Comparison of ENCODE assay signal across 9 cellular contexts in genomic region chrX:55490121-55490520, GRCh38. TPM values are rescaled to one million over a fixed set of nuclear protein-coding genes. Genes with fewer than 3 reads are reported as not detected.
DNase-seq lines count a peak whose midpoint lies in the region; ATAC-seq and TF ChIP-seq lines count a peak whose summit lies in the region.
"Had no signal": no experiment of that assay in that cellular context is flagged by ENCODE, and none has a peak within 500 bp of the region (broad histone marks: within the 10 kb centered on the region; RNA-seq: fewer than 3 reads in every experiment).

No MANE protein-coding gene starts in this region.

- H3K27me3 Mint-ChIP-seq in activated CD8-positive, alpha-beta T cell treated with anti-CD3 and anti-CD28 coated beads, Interleukin-2, amount 10 ng/mL, durations not matched to agents 7 days and 5 days (ENCODE audit: low read depth): no peaks in the 10 kb centered on the region

- H2AFZ ChIP-seq in hepatocyte (peak overlapping the region; percentile 77), smooth muscle cell (ENCODE audit: low read depth) (peak overlapping the region; percentile 94)

- 74% methylated on average over 4 of the region's 4 CpGs for WGBS in hepatocyte (ENCODE audit: low lambda C conversion rate, missing lambda C conversion rate)
- WGBS in smooth muscle cell (ENCODE audit: low lambda C conversion rate): 61% methylated on average over 4 of the region's 4 CpGs

- no peak for DNase-seq in activated CD8-positive, alpha-beta T cell treated with anti-CD3 and anti-CD28 coated beads, Interleukin-2, amount 10 ng/mL, durations not matched to agents 7 days and 5 days
- DNase-seq in hepatocyte (ENCODE audit: low spot score) (no peak), smooth muscle cell (lab: John Stamatoyannopoulos, UW; ENCODE audit: unreplicated experiment) (no peak), mesenteric fat pad (ENCODE audit: low spot score) (no peak), amygdala (lab: John Stamatoyannopoulos, UW) (no peak), DMS53 treated with DMSO at 0.1 percent for 48 hours (lab: John Stamatoyannopoulos, UW; ENCODE audit: unreplicated experiment) (no peak)
- DNase-seq: NCI-H748 treated with DMSO at 0.1 percent for 48 hours had no signal

- no peaks in the 10 kb centered on the region for H3K9me3 Mint-ChIP-seq in activated CD8-positive, alpha-beta T cell treated with anti-CD3 and anti-CD28 coated beads, Interleukin-2, amount 10 ng/mL, durations not matched to agents 7 days and 5 days (ENCODE audit: insufficient read depth)

- H3K4me3 ChIP-seq in HEK293 (ENCODE audit: low read depth, low read length): no peak overlapping the region
- H3K4me3 ChIP-seq in hepatocyte: peak overlapping the region; percentile 68
- H3K4me3 ChIP-seq in smooth muscle cell: peak overlapping the region; percentile 71

- H3K27ac ChIP-seq in HEK293 (ENCODE audit: extremely low read depth, low read depth, low read length) (no peak overlapping the region), hepatocyte (peak overlapping the region; percentile 99), smooth muscle cell (ENCODE audit: low read depth) (peak overlapping the region; percentile 77)

- peaks cover 2% of the 10 kb centered on the region for H3K36me3 Mint-ChIP-seq in activated CD8-positive, alpha-beta T cell treated with anti-CD3 and anti-CD28 coated beads, Interleukin-2, amount 10 ng/mL, durations not matched to agents 7 days and 5 days (ENCODE audit: low read depth)

- H3F3A ChIP-seq in smooth muscle cell (ENCODE audit: low read depth): no peaks in the 10 kb centered on the region

- H3K4me2 ChIP-seq in hepatocyte (peak overlapping the region; percentile 84), smooth muscle cell (peak overlapping the region; percentile 89)

- CTCF ChIA-PET in HEK293 (lab: Yijun Ruan, JAX): interaction anchor here (0.5 kb wide), 1 partner anchor 315 kb away, joined by 3 read pairs; no protein-coding TSS in a partner anchor
- CTCF ChIA-PET in activated CD8-positive, alpha-beta T cell treated with anti-CD3 and anti-CD28 coated beads, Interleukin-2, amount 10 ng/mL, durations not matched to agents 7 days and 5 days (lab: Charles Lee): no interaction called here

- H3K79me2 ChIP-seq in hepatocyte (no peaks in the 10 kb centered on the region), smooth muscle cell (ENCODE audit: low read depth) (no peaks in the 10 kb centered on the region)

- TF ChIP-seq CTCF in HEK293 (tag by site-specific recombination; IDR thresholded peaks at IDR 0.05) (no peak), hepatocyte (IDR thresholded peaks at IDR 0.05; ENCODE audit: poor library complexity) (no peak), smooth muscle cell (IDR thresholded peaks at IDR 0.05; ENCODE audit: borderline replicate concordance, insufficient read depth, poor library complexity, severe bottlenecking) (no peak)

- H4K20me1 ChIP-seq in hepatocyte (ENCODE audit: insufficient read depth, poor library complexity, severe bottlenecking): no peaks in the 10 kb centered on the region
- no peaks in the 10 kb centered on the region for H4K20me1 ChIP-seq in smooth muscle cell (ENCODE audit: low read depth)

- POLR2A ChIA-PET in HEK293 (lab: Yijun Ruan, JAX): no interaction called here
- POLR2A ChIA-PET in activated CD8-positive, alpha-beta T cell treated with anti-CD3 and anti-CD28 coated beads, Interleukin-2, amount 10 ng/mL, durations not matched to agents 7 days and 5 days (lab: Charles Lee): no interaction called here

- H3K9me2 ChIP-seq in hepatocyte (replicated peaks; ENCODE audit: insufficient read depth): no peaks in the 10 kb centered on the region

- no peak for ATAC-seq in activated CD8-positive, alpha-beta T cell treated with anti-CD3 and anti-CD28 coated beads, Interleukin-2, amount 10 ng/mL, durations not matched to agents 7 days and 5 days
- no peak for ATAC-seq in GM21737 (IDR thresholded peaks at IDR 0.05; ENCODE audit: unreplicated experiment)

- peak overlapping the region; percentile 96 for H3K27ac Mint-ChIP-seq in activated CD8-positive, alpha-beta T cell treated with anti-CD3 and anti-CD28 coated beads, Interleukin-2, amount 10 ng/mL, durations not matched to agents 7 days and 5 days

- H3K4me1 ChIP-seq in HEK293 (ENCODE audit: control insufficient read depth, insufficient read depth, low read length) (no peaks in the 10 kb centered on the region), hepatocyte (ENCODE audit: insufficient read depth) (peaks cover 8% of the 10 kb centered on the region), smooth muscle cell (ENCODE audit: low read depth) (no peaks in the 10 kb centered on the region)

- peaks cover 19% of the 10 kb centered on the region for H3K4me1 Mint-ChIP-seq in activated CD8-positive, alpha-beta T cell treated with anti-CD3 and anti-CD28 coated beads, Interleukin-2, amount 10 ng/mL, durations not matched to agents 7 days and 5 days (ENCODE audit: low read depth)

- no peaks in the 10 kb centered on the region for H3K36me3 ChIP-seq in HEK293 (ENCODE audit: control insufficient read depth in 2 of 2, insufficient read depth in 1 of 2, low read length in 2 of 2)
- H3K36me3 ChIP-seq in hepatocyte (replicated peaks; ENCODE audit: insufficient read depth, low read depth): no peaks in the 10 kb centered on the region
- no peaks in the 10 kb centered on the region for H3K36me3 ChIP-seq in smooth muscle cell (ENCODE audit: low read depth)

- H3K4me3 Mint-ChIP-seq in activated CD8-positive, alpha-beta T cell treated with anti-CD3 and anti-CD28 coated beads, Interleukin-2, amount 10 ng/mL, durations not matched to agents 7 days and 5 days: peak overlapping the region; percentile 87

- H3K27me3 ChIP-seq in hepatocyte: no peaks in the 10 kb centered on the region
- H3K27me3 ChIP-seq in smooth muscle cell (ENCODE audit: low read depth): no peaks in the 10 kb centered on the region

- no peaks in the 10 kb centered on the region for H3K9me3 ChIP-seq in HEK293 (ENCODE audit: control insufficient read depth, insufficient read depth, low read depth, low read length)
- H3K9me3 ChIP-seq in hepatocyte (ENCODE audit: low read depth): no peaks in the 10 kb centered on the region
- no peaks in the 10 kb centered on the region for H3K9me3 ChIP-seq in smooth muscle cell (replicated peaks; ENCODE audit: low read depth)

- peak overlapping the region; percentile 84 for H3K9ac ChIP-seq in smooth muscle cell (ENCODE audit: low read depth)

TF ChIP-seq in HEK293, 187 proteins besides CTCF, POLR2A, EP300 and RAD21:
- TF ChIP-seq ZNF768 (tag by site-specific recombination; IDR thresholded peaks at IDR 0.05): peak; percentile 49; the same call in 1 of the 2 replicates
- TF ChIP-seq SALL2 (tag by site-specific recombination; IDR thresholded peaks at IDR 0.05; ENCODE audit: borderline replicate concordance): no peak
TF ChIP-seq in HEK293: peak in this region for 1.

RNA-seq across cellular contexts. Expression of gene USP51, which starts 0.5 kb away (rescaled TPM):
- 1 to 10 TPM; 1.2 TPM for total RNA-seq in activated CD8-positive, alpha-beta T cell treated with anti-CD3 and anti-CD28 coated beads, Interleukin-2, amount 10 ng/mL, durations not matched to agents 7 days and 5 days
- 5.3 and 5.8 TPM in 2 replicates for total RNA-seq in hepatocyte
- polyA plus RNA-seq in hepatocyte: 0.33 and 0.74 TPM in 2 replicates
- 1.2 and 1.7 TPM in 2 replicates for total RNA-seq in smooth muscle cell
- 0.37 and 1.5 TPM in 2 replicates for polyA plus RNA-seq in smooth muscle cell
- 1.1 TPM for total RNA-seq in mesenteric fat pad

RNA-seq across cellular contexts. Expression of gene MAGEH1, which starts 38.2 kb away (rescaled TPM):
- total RNA-seq in activated CD8-positive, alpha-beta T cell treated with anti-CD3 and anti-CD28 coated beads, Interleukin-2, amount 10 ng/mL, durations not matched to agents 7 days and 5 days: 10 to 100 TPM; 13.1 to 14.3 TPM
- 76.6 and 87.7 TPM in 2 replicates for total RNA-seq in hepatocyte
- polyA plus RNA-seq in hepatocyte: 60.0 and 62.6 TPM in 2 replicates
- total RNA-seq in smooth muscle cell: 81.3 and 97.4 TPM in 2 replicates
- 66.0 and 95.8 TPM in 2 replicates for polyA plus RNA-seq in smooth muscle cell
- total RNA-seq in mesenteric fat pad: 19.1 TPM
